37 cellular contexts compared by ENCODE assay signal in the genomic region with DNA sequence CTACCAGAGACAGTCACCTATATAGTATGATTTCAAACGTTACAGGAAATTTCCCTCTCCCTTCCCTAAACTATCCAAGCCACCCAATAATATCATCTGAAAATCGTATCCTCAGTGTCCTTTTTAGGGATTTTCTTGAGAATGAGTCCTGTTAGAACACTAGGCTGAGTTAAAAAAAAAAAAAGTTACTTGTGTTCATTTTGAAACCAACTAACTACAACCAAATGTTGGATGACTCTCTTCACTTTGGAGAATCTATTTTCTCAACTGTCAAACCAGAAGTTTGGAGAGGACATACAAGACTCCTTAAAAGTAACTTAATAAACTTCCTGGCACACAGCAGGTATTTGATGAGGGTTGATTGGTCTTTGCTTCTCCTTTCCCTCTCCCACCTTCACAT.
"Had no signal": no experiment of that assay in that cellular context is flagged by ENCODE, and none has a peak within 500 bp of the region (broad histone marks: within the 10 kb centered on the region; RNA-seq: fewer than 3 reads in every experiment).

No MANE protein-coding gene starts in this region.

- H3K4me3 ChIP-seq: ascending aorta, cardiac muscle cell had no signal

- H3K4me1 Mint-ChIP-seq: central memory CD8-positive, alpha-beta T cell had no signal

- H3K27me3 ChIP-seq: ascending aorta, cardiac muscle cell had no signal

- H3K36me3 ChIP-seq: ascending aorta, cardiac muscle cell, WERI-Rb-1 had no signal

- H3K9me3 ChIP-seq: ascending aorta had no signal

- H3K27ac ChIP-seq: ascending aorta, cardiac muscle cell, WERI-Rb-1 had no signal

- H3K9me3 Mint-ChIP-seq: activated CD8-positive, alpha-beta T cell treated with anti-CD3 and anti-CD28 coated beads for 36 hours; activated naive CD4-positive, alpha-beta T cell treated with anti-CD3 and anti-CD28 coated beads for 36 hours; activated naive CD8-positive, alpha-beta T cell treated with anti-CD3 and anti-CD28 coated beads for 36 hours; activated T-helper 17 cell treated with anti-CD3 and anti-CD28 coated beads, Interleukin-2, amount 50 U/mL, for 72 hours; central memory CD8-positive, alpha-beta T cell; T-helper 2 cell treated with Interferon-gamma antibody and Interleukin-4, amounts not matched to agents 5 μg/mL and 100 μg/mL, for 36 hours had no signal

- H3K4me3 Mint-ChIP-seq: activated CD4-positive, alpha-beta T cell treated with anti-CD3 and anti-CD28 coated beads for 36 hours; activated CD4-positive, alpha-beta T cell treated with anti-CD3 and anti-CD28 coated beads, Interleukin-2, amount 10 ng/mL, durations not matched to agents 7 days and 5 days; activated CD8-positive, alpha-beta T cell treated with anti-CD3 and anti-CD28 coated beads for 36 hours; activated naive CD4-positive, alpha-beta T cell treated with anti-CD3 and anti-CD28 coated beads for 36 hours; activated naive CD8-positive, alpha-beta T cell treated with anti-CD3 and anti-CD28 coated beads for 36 hours; activated T-helper 1 cell treated with anti-CD3 and anti-CD28 coated beads, Interleukin-12 subunit alpha, Interleukin-12 subunit beta, Interleukin-2, Interleukin-4 antibody, amounts not matched to agents 30 ng/mL and 10 ng/mL and 1 ng/mL, durations not matched to agents 14 hours and 24 hours and 36 hours; activated T-helper 17 cell treated with anti-CD3 and anti-CD28 coated beads, Interleukin-2, amount 50 U/mL, for 72 hours; brain; central memory CD8-positive, alpha-beta T cell; T-helper 1 cell treated with Interleukin-12 subunit alpha and Interleukin-12 subunit beta and Interleukin-4 antibody, amounts not matched to agents 30 μg/mL and 1 μg/mL, for 36 hours; T-helper 2 cell treated with Interferon-gamma antibody and Interleukin-4, amounts not matched to agents 5 μg/mL and 100 μg/mL, for 36 hours; WTC11 had no signal

- H3K27me3 Mint-ChIP-seq: activated CD4-positive, alpha-beta T cell treated with anti-CD3 and anti-CD28 coated beads for 36 hours; activated CD8-positive, alpha-beta T cell treated with anti-CD3 and anti-CD28 coated beads for 36 hours; activated naive CD8-positive, alpha-beta T cell treated with anti-CD3 and anti-CD28 coated beads for 36 hours; activated T-helper 17 cell treated with anti-CD3 and anti-CD28 coated beads, Interleukin-2, amount 50 U/mL, for 72 hours had no signal

- H3K27ac Mint-ChIP-seq: activated CD4-positive, alpha-beta T cell treated with anti-CD3 and anti-CD28 coated beads for 36 hours; activated CD4-positive, alpha-beta T cell treated with anti-CD3 and anti-CD28 coated beads, Interleukin-2, amount 10 ng/mL, durations not matched to agents 7 days and 5 days; activated CD8-positive, alpha-beta T cell treated with anti-CD3 and anti-CD28 coated beads for 36 hours; activated naive CD4-positive, alpha-beta T cell treated with anti-CD3 and anti-CD28 coated beads for 36 hours; activated naive CD8-positive, alpha-beta T cell treated with anti-CD3 and anti-CD28 coated beads for 36 hours; activated T-helper 1 cell treated with anti-CD3 and anti-CD28 coated beads, Interleukin-12 subunit alpha, Interleukin-12 subunit beta, Interleukin-2, Interleukin-4 antibody, amounts not matched to agents 30 ng/mL and 10 ng/mL and 1 ng/mL, durations not matched to agents 14 hours and 24 hours and 36 hours; activated T-helper 17 cell treated with anti-CD3 and anti-CD28 coated beads, Interleukin-2, amount 50 U/mL, for 72 hours; T-helper 1 cell treated with Interleukin-12 subunit alpha and Interleukin-12 subunit beta and Interleukin-4 antibody, amounts not matched to agents 30 μg/mL and 1 μg/mL, for 36 hours; T-helper 2 cell treated with Interferon-gamma antibody and Interleukin-4, amounts not matched to agents 5 μg/mL and 100 μg/mL, for 36 hours; WTC11 had no signal

- H3K36me3 Mint-ChIP-seq: activated naive CD8-positive, alpha-beta T cell treated with anti-CD3 and anti-CD28 coated beads for 36 hours; brain; WTC11 had no signal

- DNase-seq: activated CD4-positive, alpha-beta T cell treated with anti-CD3 and anti-CD28 coated beads for 1 hour; activated CD4-positive, alpha-beta T cell treated with anti-CD3 and anti-CD28 coated beads for 36 hours; activated CD4-positive, alpha-beta T cell treated with anti-CD3 and anti-CD28 coated beads for 48 hours; activated CD4-positive, alpha-beta T cell treated with anti-CD3 and anti-CD28 coated beads, Interleukin-2, amount 10 ng/mL, durations not matched to agents 7 days and 5 days; activated CD4-positive, alpha-beta T cell treated with anti-CD3 and anti-CD28 coated beads, Interleukin-2, amount 50 U/mL, for 48 hours; activated CD4-positive, CD25-positive, alpha-beta regulatory T cell; activated CD8-positive, alpha-beta memory T cell treated with anti-CD3 and anti-CD28 coated beads, Interleukin-2, amount 50 U/mL, for 4 hours; activated CD8-positive, alpha-beta T cell treated with anti-CD3 and anti-CD28 coated beads for 36 hours; activated effector memory CD4-positive, alpha-beta T cell treated with anti-CD3 and anti-CD28 coated beads, Interleukin-2, amount 50 U/mL, for 16 hours; activated gamma-delta T cell treated with Interleukin-2 at 50 U/mL for 16 hours; activated naive CD4-positive, alpha-beta T cell; activated naive CD4-positive, alpha-beta T cell treated with anti-CD3 and anti-CD28 coated beads for 36 hours; activated naive CD4-positive, alpha-beta T cell treated with anti-CD3 and anti-CD28 coated beads, Interleukin-2, amount 50 U/mL, for 16 hours; activated naive CD8-positive, alpha-beta T cell treated with anti-CD3 and anti-CD28 coated beads for 36 hours; activated T-cell treated with anti-CD3 and anti-CD28 coated beads for 4 hours; activated T-cell treated with anti-CD3 and anti-CD28 coated beads, Interleukin-2, amount 50 U/mL, for 1 hour; activated T-cell treated with anti-CD3 and anti-CD28 coated beads, Interleukin-2, amount 50 U/mL, for 48 hours; amygdala; anterior cingulate cortex; caudate nucleus; cerebellar nuclear complex; SW 1271; T-helper 1 cell; T-helper 2 cell; T-helper 9 cell; WERI-Rb-1 had no signal

- ATAC-seq: activated CD4-positive, alpha-beta T cell treated with anti-CD3 and anti-CD28 coated beads for 36 hours; activated CD4-positive, CD25-positive, alpha-beta regulatory T cell treated with anti-CD3 and anti-CD28 coated beads, Interleukin-2, amount 50 U/mL, for 24 hours; activated CD8-positive, alpha-beta T cell treated with anti-CD3 and anti-CD28 coated beads for 36 hours; activated naive CD4-positive, alpha-beta T cell treated with anti-CD3 and anti-CD28 coated beads, Interleukin-2, amount 50 U/mL, for 72 hours; activated T-helper 17 cell treated with anti-CD3 and anti-CD28 coated beads, Interleukin-2, amount 50 U/mL, for 72 hours; WTC11 had no signal

- H3K4me1 ChIP-seq: ascending aorta had no signal
